ENCODE assay signal across 1 cellular context in the genomic region with DNA sequence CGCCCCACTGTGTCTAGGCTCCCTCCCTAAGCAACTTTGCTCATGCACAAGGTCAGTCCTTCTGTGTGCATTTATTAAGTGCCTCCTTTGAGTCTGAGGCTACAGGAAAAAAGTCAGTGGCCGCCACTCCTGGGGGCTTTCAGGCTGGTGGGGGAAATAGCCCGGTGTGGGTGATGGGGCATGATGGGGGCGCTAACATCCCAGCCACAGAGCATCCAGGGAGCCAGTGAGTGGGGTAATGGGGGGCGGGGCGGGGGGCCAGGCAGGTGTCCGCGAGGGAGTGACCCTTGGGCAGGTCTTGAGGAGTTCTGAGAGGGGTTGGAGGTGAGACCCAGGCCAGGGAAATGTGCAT.
TF ChIP-seq lines count a peak whose summit lies in the region.

No MANE protein-coding gene starts in this region.

TF ChIP-seq in liver, 16 proteins besides CTCF, POLR2A, EP300 and RAD21 (continued from another document):
- TF ChIP-seq, protein P1, sequence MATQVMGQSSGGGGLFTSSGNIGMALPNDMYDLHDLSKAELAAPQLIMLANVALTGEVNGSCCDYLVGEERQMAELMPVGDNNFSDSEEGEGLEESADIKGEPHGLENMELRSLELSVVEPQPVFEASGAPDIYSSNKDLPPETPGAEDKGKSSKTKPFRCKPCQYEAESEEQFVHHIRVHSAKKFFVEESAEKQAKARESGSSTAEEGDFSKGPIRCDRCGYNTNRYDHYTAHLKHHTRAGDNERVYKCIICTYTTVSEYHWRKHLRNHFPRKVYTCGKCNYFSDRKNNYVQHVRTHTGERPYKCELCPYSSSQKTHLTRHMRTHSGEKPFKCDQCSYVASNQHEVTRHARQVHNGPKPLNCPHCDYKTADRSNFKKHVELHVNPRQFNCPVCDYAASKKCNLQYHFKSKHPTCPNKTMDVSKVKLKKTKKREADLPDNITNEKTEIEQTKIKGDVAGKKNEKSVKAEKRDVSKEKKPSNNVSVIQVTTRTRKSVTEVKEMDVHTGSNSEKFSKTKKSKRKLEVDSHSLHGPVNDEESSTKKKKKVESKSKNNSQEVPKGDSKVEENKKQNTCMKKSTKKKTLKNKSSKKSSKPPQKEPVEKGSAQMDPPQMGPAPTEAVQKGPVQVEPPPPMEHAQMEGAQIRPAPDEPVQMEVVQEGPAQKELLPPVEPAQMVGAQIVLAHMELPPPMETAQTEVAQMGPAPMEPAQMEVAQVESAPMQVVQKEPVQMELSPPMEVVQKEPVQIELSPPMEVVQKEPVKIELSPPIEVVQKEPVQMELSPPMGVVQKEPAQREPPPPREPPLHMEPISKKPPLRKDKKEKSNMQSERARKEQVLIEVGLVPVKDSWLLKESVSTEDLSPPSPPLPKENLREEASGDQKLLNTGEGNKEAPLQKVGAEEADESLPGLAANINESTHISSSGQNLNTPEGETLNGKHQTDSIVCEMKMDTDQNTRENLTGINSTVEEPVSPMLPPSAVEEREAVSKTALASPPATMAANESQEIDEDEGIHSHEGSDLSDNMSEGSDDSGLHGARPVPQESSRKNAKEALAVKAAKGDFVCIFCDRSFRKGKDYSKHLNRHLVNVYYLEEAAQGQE (IDR thresholded peaks at IDR 0.05): no peak
- TF ChIP-seq EGR1 (IDR thresholded peaks at IDR 0.05; ENCODE audit: low read depth in 2 of 2): no peak
- TF ChIP-seq, protein P2, sequence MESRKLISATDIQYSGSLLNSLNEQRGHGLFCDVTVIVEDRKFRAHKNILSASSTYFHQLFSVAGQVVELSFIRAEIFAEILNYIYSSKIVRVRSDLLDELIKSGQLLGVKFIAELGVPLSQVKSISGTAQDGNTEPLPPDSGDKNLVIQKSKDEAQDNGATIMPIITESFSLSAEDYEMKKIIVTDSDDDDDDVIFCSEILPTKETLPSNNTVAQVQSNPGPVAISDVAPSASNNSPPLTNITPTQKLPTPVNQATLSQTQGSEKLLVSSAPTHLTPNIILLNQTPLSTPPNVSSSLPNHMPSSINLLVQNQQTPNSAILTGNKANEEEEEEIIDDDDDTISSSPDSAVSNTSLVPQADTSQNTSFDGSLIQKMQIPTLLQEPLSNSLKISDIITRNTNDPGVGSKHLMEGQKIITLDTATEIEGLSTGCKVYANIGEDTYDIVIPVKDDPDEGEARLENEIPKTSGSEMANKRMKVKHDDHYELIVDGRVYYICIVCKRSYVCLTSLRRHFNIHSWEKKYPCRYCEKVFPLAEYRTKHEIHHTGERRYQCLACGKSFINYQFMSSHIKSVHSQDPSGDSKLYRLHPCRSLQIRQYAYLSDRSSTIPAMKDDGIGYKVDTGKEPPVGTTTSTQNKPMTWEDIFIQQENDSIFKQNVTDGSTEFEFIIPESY (IDR thresholded peaks at IDR 0.05): no peak
